In genomic region chr11:67352546-67353316, GRCh38 we compare ENCODE assay signal across 8 cellular contexts. TPM values are rescaled to one million over a fixed set of nuclear protein-coding genes. Genes with fewer than 3 reads are reported as not detected.
DNase-seq lines count a peak whose midpoint lies in the region; ATAC-seq and TF ChIP-seq lines count a peak whose summit lies in the region.

No MANE protein-coding gene starts in this region.

- no peaks in the 10 kb centered on the region for H3K27me3 ChIP-seq in Caco-2 (replicated peaks; ENCODE audit: control insufficient read depth, insufficient read depth, low read length)
- no peaks in the 10 kb centered on the region for H3K27me3 ChIP-seq in KMS-11 (ENCODE audit: insufficient read depth, low read depth)
- no peaks in the 10 kb centered on the region for H3K27me3 ChIP-seq in neutrophil

- peak; percentile 5 for ATAC-seq in GM19438 (IDR thresholded peaks at IDR 0.05; ENCODE audit: low read depth, unreplicated experiment)

- peaks cover 35% of the 10 kb centered on the region for H3K4me1 Mint-ChIP-seq in Caco-2 (ENCODE audit: low read depth, unreplicated experiment)

- intact Hi-C loops in Caco-2 (cut with micrococcal nuclease; ENCODE audit: unreplicated experiment) = loop anchor here (5.0 kb wide), 1 partner anchor 230 kb away; the partner anchor contains the start of gene GSTP1

- H4K20me1 ChIP-seq in KMS-11 (ENCODE audit: insufficient read depth) = no peaks in the 10 kb centered on the region

- H3K4me3 ChIP-seq in Caco-2 (ENCODE audit: low read depth, low read length) (peak overlapping the region; percentile 50), KMS-11 (IDR thresholded peaks at IDR 0.05; ENCODE audit: insufficient read depth, low read depth, low read length) (peak overlapping the region; percentile 62), fibroblast of pulmonary artery (replicated peaks; ENCODE audit: low read depth, low read length) (peak overlapping the region; percentile 82), neutrophil (ENCODE audit: low read depth in 1 of 2, low read length in 1 of 2) (peak overlapping the region; percentile 73 to 84)

- peak overlapping the region; percentile 98 for H3K4me2 ChIP-seq in KMS-11

- DNase-seq in Caco-2 (peak in 1 of 2 experiments; percentile 56), UCSD-AML1 (lab: John Stamatoyannopoulos, UW; ENCODE audit: unreplicated experiment) (peak; percentile 73), fibroblast of pulmonary artery (ENCODE audit: low read depth) (no peak), cortex of kidney (lab: John Stamatoyannopoulos, UW) (no peak), H4 (ENCODE audit: low spot score) (no peak)

- CTCF ChIA-PET in Caco-2 (lab: Charles Lee) = interaction anchor here (0.6 to 17.9 kb wide), 7 partner anchors 7 to 754 kb away, joined by 4 to 775 read pairs (median 15); partner anchors contain the start of genes CLCF1 and PPP1CA

- H3K27ac ChIP-seq in KMS-11 = peak overlapping the region; percentile 69
- H3K27ac ChIP-seq in neutrophil = peak overlapping the region; percentile 100

- peaks cover 11% of the 10 kb centered on the region for H3K36me3 Mint-ChIP-seq in Caco-2 (ENCODE audit: insufficient read depth, unreplicated experiment)

- no peaks in the 10 kb centered on the region for H3K36me3 ChIP-seq in Caco-2 (ENCODE audit: control insufficient read depth, insufficient read depth, low read length)
- no peaks in the 10 kb centered on the region for H3K36me3 ChIP-seq in KMS-11 (ENCODE audit: insufficient read depth)
- H3K36me3 ChIP-seq in neutrophil = peaks cover 11% of the 10 kb centered on the region

- no peaks in the 10 kb centered on the region for H3K9me3 Mint-ChIP-seq in Caco-2 (ENCODE audit: unreplicated experiment)

- POLR2A ChIA-PET in Caco-2 (lab: Charles Lee) = interaction anchor here (1.0 to 2.7 kb wide), 6 partner anchors 21 to 113 kb away, joined by 3 to 31 read pairs (median 6); partner anchors contain the start of genes CLCF1, PPP1CA and RAD9A

- peak overlapping the region; percentile 83 for H3K4me3 Mint-ChIP-seq in Caco-2 (ENCODE audit: unreplicated experiment)

- H3K4me1 ChIP-seq in Caco-2 (peaks cover 58% of the 10 kb centered on the region), KMS-11 (ENCODE audit: low read depth, poor library complexity, severe bottlenecking) (peaks cover 50% of the 10 kb centered on the region), neutrophil (ENCODE audit: control insufficient read depth in 1 of 2, insufficient read depth in 1 of 2, low read depth in 1 of 2, low read length in 1 of 2) (peaks cover 52 to 58% of the 10 kb centered on the region in 2 experiments)

- H3K79me2 ChIP-seq in KMS-11 (ENCODE audit: insufficient read depth, low read depth) = no peaks in the 10 kb centered on the region

- H2AFZ ChIP-seq in KMS-11 (ENCODE audit: low read depth) = peak overlapping the region; percentile 88

- H3K9ac ChIP-seq in KMS-11 = peak overlapping the region; percentile 59

- TSS peak; percentile 70 for BruUV-seq in Caco-2 (replicated peaks; lab: Mats Ljungman, UMichigan)

- H3K9me3 ChIP-seq in Caco-2 (no peaks in the 10 kb centered on the region), neutrophil (no peaks in the 10 kb centered on the region)

- no peaks in the 10 kb centered on the region for H3K27me3 Mint-ChIP-seq in Caco-2 (ENCODE audit: insufficient read depth, unreplicated experiment)

- no peak for TF ChIP-seq CTCF in Caco-2 (IDR thresholded peaks at IDR 0.05; ENCODE audit: insufficient read depth in 1 of 2, low read depth in 1 of 2, low read length in 1 of 2, severe bottlenecking in 1 of 2, unreplicated experiment in 1 of 2)
- TF ChIP-seq CTCF in KMS-11 (conservative IDR thresholded peaks at IDR 0.05; ENCODE audit: low read depth, low read length) = no peak
- TF ChIP-seq CTCF in fibroblast of pulmonary artery (IDR thresholded peaks at IDR 0.05; ENCODE audit: low read length, missing control alignments) = no peak
- no peak for TF ChIP-seq CTCF in neutrophil (IDR thresholded peaks at IDR 0.05)

- H3K27ac Mint-ChIP-seq in Caco-2 (ENCODE audit: unreplicated experiment) = peak overlapping the region; percentile 81

RNA-seq across cellular contexts. Expression of gene POLD4, which starts 0.6 kb away (rescaled TPM):
- 29.8 and 30.8 TPM in 2 replicates for total RNA-seq in Caco-2 (2022)
- total RNA-seq in H4 (2014; rRNA removed; shearing (Covaris generic)) = 71.6 and 77.4 TPM in 2 replicates

RNA-seq across cellular contexts. Expression of gene CLCF1, which starts 20.7 kb away (rescaled TPM):
- total RNA-seq in Caco-2 (2022) = 4.5 and 5.8 TPM in 2 replicates
- 7.0 and 8.3 TPM in 2 replicates for total RNA-seq in H4 (2014; rRNA removed; shearing (Covaris generic))

RNA-seq across cellular contexts. Expression of gene RAD9A, which starts 39.1 kb away (rescaled TPM):
- 55.1 and 63.5 TPM in 2 replicates for total RNA-seq in Caco-2 (2022)
- 7.3 and 8.3 TPM in 2 replicates for total RNA-seq in H4 (2014; rRNA removed; shearing (Covaris generic))

RNA-seq across cellular contexts. Expression of gene PPP1CA, which starts 48.9 kb away (rescaled TPM):
- 384 and 389 TPM in 2 replicates for total RNA-seq in Caco-2 (2022)
- total RNA-seq in H4 (2014; rRNA removed; shearing (Covaris generic)) = 212 and 231 TPM in 2 replicates

RNA-seq across cellular contexts. Expression of gene SSH3, which starts 49.4 kb away (rescaled TPM):
- total RNA-seq in Caco-2 (2022) = 81.2 and 89.6 TPM in 2 replicates
- 6.5 and 8.5 TPM in 2 replicates for total RNA-seq in H4 (2014; rRNA removed; shearing (Covaris generic))
